ENCODE assay signal across 23 cellular contexts in the genomic region with DNA sequence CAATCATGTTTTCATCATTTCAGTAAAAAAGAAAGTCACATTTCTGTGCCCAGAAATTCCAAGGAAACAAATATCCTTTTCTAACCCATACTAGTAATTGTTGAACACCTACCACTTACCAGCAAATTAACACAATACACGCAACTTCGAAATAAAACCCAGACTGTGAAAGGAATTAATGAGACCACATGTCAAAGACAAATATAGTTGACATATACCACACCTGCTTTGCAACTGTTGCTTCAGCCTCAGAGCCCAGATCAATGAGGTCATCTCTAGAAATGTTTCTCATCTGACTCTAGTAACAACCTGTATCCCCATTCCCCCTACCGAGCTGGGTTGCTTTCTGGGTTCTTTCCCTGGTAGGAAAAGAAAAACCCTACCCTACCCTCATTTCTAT. TPM values are rescaled to one million over a fixed set of nuclear protein-coding genes. Genes with fewer than 3 reads are reported as not detected.
DNase-seq lines count a peak whose midpoint lies in the region; TF ChIP-seq lines count a peak whose summit lies in the region.
"Had no signal": no experiment of that assay in that cellular context is flagged by ENCODE, and none has a peak within 500 bp of the region (broad histone marks: within the 10 kb centered on the region; RNA-seq: fewer than 3 reads in every experiment).

No MANE protein-coding gene starts in this region.

- peaks cover 49% of the 10 kb centered on the region for H3K4me1 Mint-ChIP-seq in nephron

- peak overlapping the region in 1 of 3 experiments; percentile 26 for H3K4me3 Mint-ChIP-seq in nephron
- H3K4me3 Mint-ChIP-seq: activated CD8-positive, alpha-beta memory T cell treated with anti-CD3 and anti-CD28 coated beads, Interleukin-2, amount 10 ng/mL, durations not matched to agents 7 days and 5 days; H9; IgD-negative memory B cell; neural progenitor cell had no signal

- H3F3A ChIP-seq in PC-9 (ENCODE audit: insufficient read depth, low read depth): no peaks in the 10 kb centered on the region

- peak; percentile 1 for DNase-seq in NCI-H146 (lab: John Stamatoyannopoulos, UW)
- no peak for DNase-seq in NCI-H146 treated with DMSO at 0.1 percent for 48 hours (lab: John Stamatoyannopoulos, UW; ENCODE audit: unreplicated experiment)
- peak; percentile 41 for DNase-seq in GM13976 (ENCODE audit: low spot score)
- DNase-seq in PC-9: no peak
- DNase-seq in coronary artery (ENCODE audit: low spot score): no peak
- DNase-seq in hippocampal formation (lab: John Stamatoyannopoulos, UW): no peak
- DNase-seq in NCI-H1105 treated with DMSO at 0.1 percent for 48 hours (lab: John Stamatoyannopoulos, UW): no peak
- DNase-seq: 8988T; activated CD8-positive, alpha-beta memory T cell treated with anti-CD3 and anti-CD28 coated beads, Interleukin-2, amount 10 ng/mL, durations not matched to agents 7 days and 5 days; BE2C; GF-D8; H9; hypothalamus; MV-4-11; NCI-H748 treated with DMSO at 0.1 percent for 48 hours; T1000 had no signal

- H3K36me3 ChIP-seq in PC-9 (ENCODE audit: low read depth): peaks cover 13% of the 10 kb centered on the region
- H3K36me3 ChIP-seq: ascending aorta, neural progenitor cell, thoracic aorta had no signal

- CTCF ChIA-PET in PC-9 (lab: Charles Lee): no interaction called here

- H3K4me2 ChIP-seq in PC-9: no peak overlapping the region
- H3K4me2 ChIP-seq: neural progenitor cell had no signal

- no TSS peak for BruUV-seq in PC-9 (replicated peaks; lab: Mats Ljungman, UMichigan)

- H2AFZ ChIP-seq in PC-9: no peak overlapping the region
- H2AFZ ChIP-seq: neural progenitor cell had no signal

- intact Hi-C loops in PC-9 (cut with micrococcal nuclease; ENCODE audit: unreplicated experiment): no loop called here

- H3K27me3 ChIP-seq in PC-9 (ENCODE audit: insufficient read depth, low read depth): no peaks in the 10 kb centered on the region
- H3K27me3 ChIP-seq: ascending aorta, BE2C, neural progenitor cell had no signal

- peak overlapping the region in 2 of 3 experiments; percentile 39 to 53 for H3K27ac Mint-ChIP-seq in nephron
- H3K27ac Mint-ChIP-seq: activated CD8-positive, alpha-beta memory T cell treated with anti-CD3 and anti-CD28 coated beads, Interleukin-2, amount 10 ng/mL, durations not matched to agents 7 days and 5 days; IgD-negative memory B cell; neural progenitor cell had no signal

- H3K4me3 ChIP-seq in PC-9 (no peak overlapping the region), coronary artery (no peak overlapping the region)
- H3K4me3 ChIP-seq: ascending aorta, neural progenitor cell, SK-N-MC, thoracic aorta had no signal

- H3K9me3 ChIP-seq in PC-9 (ENCODE audit: insufficient read depth, low read depth): no peaks in the 10 kb centered on the region
- H3K9me3 ChIP-seq: ascending aorta, BE2C, thoracic aorta had no signal

- H3K9me2 ChIP-seq in PC-9 (ENCODE audit: insufficient read depth): no peaks in the 10 kb centered on the region

- in situ Hi-C loops in GM13976 (cut with MboI; ENCODE audit: low sequenced_read_pairs, unreplicated experiment): no loop called here

- H3K79me2 ChIP-seq in PC-9 (ENCODE audit: low read depth): peaks cover 67% of the 10 kb centered on the region

- no peaks in the 10 kb centered on the region for H3K27me3 Mint-ChIP-seq in nephron (ENCODE audit: low read depth)
- H3K27me3 Mint-ChIP-seq: activated CD8-positive, alpha-beta memory T cell treated with anti-CD3 and anti-CD28 coated beads, Interleukin-2, amount 10 ng/mL, durations not matched to agents 7 days and 5 days; IgD-negative memory B cell had no signal

- 0 out of 2 replicates have a peak overlapping the region, but pooled peaks have one; percentile 1 for H3K27ac ChIP-seq in PC-9
- H3K27ac ChIP-seq in coronary artery: no peak overlapping the region
- H3K27ac ChIP-seq: ascending aorta, HL-60, neural progenitor cell, SK-N-MC, thoracic aorta had no signal

- TF ChIP-seq CTCF in GM13976 (IDR thresholded peaks at IDR 0.05; ENCODE audit: borderline replicate concordance, control extremely low read depth, extremely low read depth, insufficient read depth, missing control alignments) (no peak), PC-9 (conservative IDR thresholded peaks at IDR 0.05) (no peak), nephron (IDR thresholded peaks at IDR 0.05; ENCODE audit: unreplicated experiment in 3 of 3) (no peak), coronary artery (IDR thresholded peaks at IDR 0.05) (no peak)

- peaks cover 37% of the 10 kb centered on the region for H4K20me1 ChIP-seq in PC-9 (ENCODE audit: insufficient read depth)

- H3K9me3 Mint-ChIP-seq in nephron: no peaks in the 10 kb centered on the region
- H3K9me3 Mint-ChIP-seq: H9, IgD-negative memory B cell, neural progenitor cell had no signal

- peaks cover 31% of the 10 kb centered on the region for H3K36me3 Mint-ChIP-seq in nephron (ENCODE audit: low read depth)

- H3K4me1 ChIP-seq in PC-9 (replicated peaks; ENCODE audit: insufficient read depth): no peaks in the 10 kb centered on the region
- H3K4me1 ChIP-seq: neural progenitor cell had no signal

- POLR2A ChIA-PET in PC-9 (lab: Charles Lee; ENCODE audit: unreplicated experiment): no interaction called here

RNA-seq across cellular contexts. Expression of a gene that starts 52.6 kb away (rescaled TPM):
- 139 and 226 TPM in 2 replicates for total RNA-seq in PC-9 (2021)

RNA-seq across cellular contexts. Expression of a gene that starts 53.1 kb away (rescaled TPM):
- 3.6 and 3.9 TPM in 2 replicates for total RNA-seq in PC-9 (2021)

Comparison
In these comparisons a context has a peak if more than half of its experiments do, and no peak if none do; other contexts are left out.
1. DNase-seq: peak in NCI-H146 (single experiment) and GM13976 (single experiment); none in NCI-H146 treated with DMSO at 0.1 percent for 48 hours (single experiment), PC-9 (0 of 2), coronary artery (single experiment), hippocampal formation (0 of 2) and NCI-H1105 treated with DMSO at 0.1 percent for 48 hours (single experiment).